Comparison of ENCODE assay signal across 9 cellular contexts in genomic region chr18:76977108-76977621, GRCh38.
A peak's percentile ranks its signal among the peaks of the same experiment; 100 is the strongest.
DNase-seq lines count a peak whose midpoint lies in the region; ATAC-seq lines count a peak whose summit lies in the region.
"Had no signal": no experiment of that assay in that cellular context is flagged by ENCODE, and none has a peak within 500 bp of the region (broad histone marks: within the 10 kb centered on the region; RNA-seq: fewer than 3 reads in every experiment).

No MANE protein-coding gene starts in this region.

- DNase-seq in NCI-H2029 treated with DMSO at 0.1 percent for 48 hours (lab: John Stamatoyannopoulos, UW) (peak; percentile 25), SK-N-DZ (ENCODE audit: low spot score) (peak; percentile 60), iPS-NIHi11 (ENCODE audit: low spot score) (peak; percentile 41), superior temporal gyrus (ENCODE audit: extremely low spot score) (peak; percentile 63), GM19240 (ENCODE audit: insufficient read length, low spot score) (no peak)
- DNase-seq: NCI-H524 had no signal

- no peak for ATAC-seq in GM18519 (IDR thresholded peaks at IDR 0.05; ENCODE audit: low FRiP score, unreplicated experiment)
- no peak for ATAC-seq in GM21786 (IDR thresholded peaks at IDR 0.05; ENCODE audit: unreplicated experiment)
- no peak for ATAC-seq in GM19463 (IDR thresholded peaks at IDR 0.05; ENCODE audit: unreplicated experiment)
